In genomic region chr7:65896279-65896678, GRCh38 we compare ENCODE assay signal across 28 cellular contexts. TPM values are rescaled to one million over a fixed set of nuclear protein-coding genes. Genes with fewer than 3 reads are reported as not detected.
DNase-seq lines count a peak whose midpoint lies in the region; ATAC-seq, FAIRE-seq and TF ChIP-seq lines count a peak whose summit lies in the region.
"Had no signal": no experiment of that assay in that cellular context is flagged by ENCODE, and none has a peak within 500 bp of the region (broad histone marks: within the 10 kb centered on the region; RNA-seq: fewer than 3 reads in every experiment).

No MANE protein-coding gene starts in this region.

- H3K9me3 Mint-ChIP-seq in neural progenitor cell (peaks cover 6% of the 10 kb centered on the region), chondrocyte (ENCODE audit: low read depth) (peaks cover 3% of the 10 kb centered on the region)

- H3K9ac ChIP-seq in HepG2 (ENCODE audit: insufficient read depth, low read depth, low read length) (no peak overlapping the region), K562 (ENCODE audit: insufficient read depth in 1 of 2, low read depth in 2 of 2, low read length in 2 of 2) (no peak overlapping the region), neural progenitor cell (no peak overlapping the region)
- H3K9ac ChIP-seq: BLaER1 had no signal

- DNase-seq in HepG2 (ENCODE audit: low spot score) (no peak), right lobe of liver (no peak), MV-4-11 (lab: John Stamatoyannopoulos, UW) (peak; percentile 21), K562 (ENCODE audit: extremely low read depth in 1 of 4, low spot score in 3 of 4) (no peak), neural progenitor cell (ENCODE audit: low spot score) (no peak), breast epithelium (ENCODE audit: low spot score in 2 of 2) (no peak), chondrocyte (ENCODE audit: low spot score) (no peak)
- no peak for DNase-seq in effector CD4-positive, alpha-beta T cell
- DNase-seq: 8988T; ACHN; BE2C; C1 segment of cervical spinal cord; CD4-positive, alpha-beta memory T cell; CD4-positive, CD25-positive, alpha-beta regulatory T cell; CD8-positive, alpha-beta memory T cell; COR-L47; DMS 273 treated with DMSO at 0.1 percent for 48 hours; DMS153; DMS53; DMS79; DND-41; GF-D8 had no signal

- POLR2A ChIA-PET in HepG2 (lab: Yijun Ruan, JAX), result no interaction called here
- POLR2A ChIA-PET in K562 (lab: Yijun Ruan, JAX), result no interaction called here

- H3K4me1 ChIP-seq in HepG2 (ENCODE audit: insufficient read depth, low read length), result no peaks in the 10 kb centered on the region
- peaks cover 0 to 12% (median 3%) of the 10 kb centered on the region in 4 donors for H3K4me1 ChIP-seq in right lobe of liver
- peaks cover 0 to 4% of the 10 kb centered on the region in 2 experiments; a peak in 2 of 5 replicates for H3K4me1 ChIP-seq in K562 (replicated peaks in 1 of 2; ENCODE audit: control insufficient read depth in 2 of 2, insufficient read depth in 2 of 2, low read length in 2 of 2)
- H3K4me1 ChIP-seq in neural progenitor cell, result no peaks in the 10 kb centered on the region
- H3K4me1 ChIP-seq in breast epithelium, result no peaks in the 10 kb centered on the region
- H3K4me1 ChIP-seq: BE2C, BLaER1 had no signal

- CTCF ChIA-PET in HepG2 (lab: Yijun Ruan, JAX; ENCODE audit: low intra/inter-chr PET ratio, low total read pairs) (no interaction called here), K562 (lab: Yijun Ruan, JAX; ENCODE audit: low intra/inter-chr PET ratio) (no interaction called here)

- H3K27me3 ChIP-seq in HepG2 (ENCODE audit: control insufficient read depth in 1 of 2, insufficient read depth in 2 of 2, low read length in 2 of 2) (no peaks in the 10 kb centered on the region), right lobe of liver (no peaks in the 10 kb centered on the region), K562 (ENCODE audit: control insufficient read depth in 2 of 2, insufficient read depth in 2 of 2, low read length in 2 of 2) (no peaks in the 10 kb centered on the region), neural progenitor cell (no peaks in the 10 kb centered on the region), breast epithelium (no peaks in the 10 kb centered on the region)
- H3K27me3 ChIP-seq: BE2C, BLaER1 had no signal

- BruUV-seq in HepG2 (replicated peaks; lab: Mats Ljungman, UMichigan) (no TSS peak), K562 (replicated peaks; lab: Mats Ljungman, UMichigan) (no TSS peak)

- no peak for FAIRE-seq in HepG2 (lab: Jason Lieb, UNC)
- FAIRE-seq in K562 (lab: Jason Lieb, UNC), result no peak
- FAIRE-seq: A204.1, G401.6, GM12891, GM19239 had no signal

- H3F3A ChIP-seq in neural progenitor cell (ENCODE audit: low read depth), result no peaks in the 10 kb centered on the region

- 97% methylated on average over 1 of the region's 1 CpG for WGBS in HepG2 (ENCODE audit: low lambda C conversion rate)
- WGBS in right lobe of liver (ENCODE audit: insufficient coverage, low coverage, low lambda C conversion rate, missing lambda C conversion rate), result 73% methylated on average over 1 of the region's 1 CpG
- no CpG with 5 or more reads among the region's 1 CpG for WGBS in K562 (ENCODE audit: insufficient coverage, low coverage, missing lambda C conversion rate)

- H3K27ac ChIP-seq in HepG2 (ENCODE audit: extremely low read length, insufficient read depth, low read length) (no peak overlapping the region), right lobe of liver (no peak overlapping the region), K562 (ENCODE audit: extremely low read depth, low read depth, low read length) (no peak overlapping the region), neural progenitor cell (no peak overlapping the region), breast epithelium (no peak overlapping the region)
- H3K27ac ChIP-seq: BLaER1 had no signal

- ATAC-seq in HepG2 (no peak), right lobe of liver (no peak), K562 (no peak)

- H3K4me1 Mint-ChIP-seq in neural progenitor cell, result no peaks in the 10 kb centered on the region
- peaks cover 8% of the 10 kb centered on the region for H3K4me1 Mint-ChIP-seq in chondrocyte (ENCODE audit: low read depth)

- H3K4me3 Mint-ChIP-seq in neural progenitor cell (no peak overlapping the region), chondrocyte (ENCODE audit: unreplicated experiment) (no peak overlapping the region)
- H3K4me3 Mint-ChIP-seq: CD14-positive monocyte; CD4-positive, alpha-beta memory T cell; CD4-positive, CD25-positive, alpha-beta regulatory T cell; CD8-positive, alpha-beta memory T cell had no signal

- no peaks in the 10 kb centered on the region for H3K27me3 Mint-ChIP-seq in neural progenitor cell (ENCODE audit: insufficient read depth, low read depth)
- H3K27me3 Mint-ChIP-seq in chondrocyte (ENCODE audit: low read depth), result no peaks in the 10 kb centered on the region
- H3K27me3 Mint-ChIP-seq: CD4-positive, alpha-beta memory T cell; CD4-positive, CD25-positive, alpha-beta regulatory T cell had no signal

- H3K36me3 Mint-ChIP-seq in neural progenitor cell (peaks cover 14% of the 10 kb centered on the region), chondrocyte (ENCODE audit: low read depth) (peaks cover 9% of the 10 kb centered on the region)

- H3K79me2 ChIP-seq in HepG2 (ENCODE audit: insufficient read depth, low read length), result peaks cover 7% of the 10 kb centered on the region
- H3K79me2 ChIP-seq in K562 (ENCODE audit: control insufficient read depth, insufficient read depth, low read length), result peaks cover 24% of the 10 kb centered on the region
- no peaks in the 10 kb centered on the region for H3K79me2 ChIP-seq in neural progenitor cell (ENCODE audit: low read depth)

- H3K9me3 ChIP-seq in HepG2 (ENCODE audit: low read length) (peaks cover under 1% of the 10 kb centered on the region; the same call in 1 of the 2 replicates), right lobe of liver (no peaks in the 10 kb centered on the region), K562 (replicated peaks; ENCODE audit: control insufficient read depth, insufficient read depth, low read depth, low read length) (no peaks in the 10 kb centered on the region), neural progenitor cell (ENCODE audit: low read depth) (no peaks in the 10 kb centered on the region), breast epithelium (no peaks in the 10 kb centered on the region)
- H3K9me3 ChIP-seq: BE2C had no signal

- peaks cover 5 to 12% of the 10 kb centered on the region in 2 experiments; a peak in 4 of 5 replicates for H3K36me3 ChIP-seq in HepG2 (replicated peaks in 1 of 2; ENCODE audit: control insufficient read depth in 1 of 2, insufficient read depth in 2 of 2, low read length in 2 of 2)
- H3K36me3 ChIP-seq in right lobe of liver, result no peaks in the 10 kb centered on the region
- H3K36me3 ChIP-seq in K562 (ENCODE audit: control insufficient read depth, insufficient read depth, low read length), result peaks cover 23% of the 10 kb centered on the region
- H3K36me3 ChIP-seq in neural progenitor cell, result no peaks in the 10 kb centered on the region
- no peaks in the 10 kb centered on the region for H3K36me3 ChIP-seq in breast epithelium

- TF ChIP-seq CTCF in HepG2 (CRISPR knock-in tag; IDR thresholded peaks at IDR 0.05) (no peak), right lobe of liver (IDR thresholded peaks at IDR 0.05) (no peak), K562 (IDR thresholded peaks at IDR 0.05 in 2 of 3, conservative IDR thresholded peaks at IDR 0.05 in 1 of 3; ENCODE audit: insufficient read depth in 2 of 3, low read depth in 1 of 3, low read length in 3 of 3) (no peak), neural progenitor cell (IDR thresholded peaks at IDR 0.05) (no peak), breast epithelium (IDR thresholded peaks at IDR 0.05) (no peak), chondrocyte (IDR thresholded peaks at IDR 0.05) (no peak)

- peak overlapping the region; percentile 66 for H3K27ac Mint-ChIP-seq in neural progenitor cell
- H3K27ac Mint-ChIP-seq in chondrocyte (ENCODE audit: unreplicated experiment), result no peak overlapping the region
- H3K27ac Mint-ChIP-seq: CD4-positive, alpha-beta memory T cell; CD4-positive, CD25-positive, alpha-beta regulatory T cell; CD8-positive, alpha-beta memory T cell had no signal

- no peak for TF ChIP-seq RAD21 in HepG2 (CRISPR knock-in tag; IDR thresholded peaks at IDR 0.05)
- no peak for TF ChIP-seq RAD21 in K562 (CRISPR knock-in tag; conservative IDR thresholded peaks at IDR 0.05 in 1 of 2, IDR thresholded peaks at IDR 0.05 in 1 of 2)

- H2AFZ ChIP-seq in HepG2 (ENCODE audit: low read length) (no peak overlapping the region), K562 (ENCODE audit: low read depth, low read length) (no peak overlapping the region), neural progenitor cell (replicated peaks) (no peak overlapping the region)

- no peak for TF ChIP-seq POLR2A in HepG2 (IDR thresholded peaks at IDR 0.05; ENCODE audit: insufficient read depth in 1 of 2, low read depth in 2 of 2, low read length in 2 of 2)
- no peak for TF ChIP-seq POLR2A in right lobe of liver (IDR thresholded peaks at IDR 0.05)
- no peak for TF ChIP-seq POLR2A in K562 (conservative IDR thresholded peaks at IDR 0.05)
- TF ChIP-seq POLR2A in breast epithelium (IDR thresholded peaks at IDR 0.05), result no peak

- H3K4me2 ChIP-seq in HepG2 (ENCODE audit: low read depth, low read length) (no peak overlapping the region), K562 (ENCODE audit: insufficient read depth, low read length) (no peak overlapping the region), neural progenitor cell (no peak overlapping the region)
- H3K4me2 ChIP-seq: BLaER1 had no signal

- in situ Hi-C loops in HepG2 (cut with HindIII; ENCODE audit: extremely low pct_ligation_motif_present, low pct_unique_long_range_greater_than_20kb) (no loop called here), K562 (cut with MboI) (no loop called here)

- intact Hi-C loops in HepG2 (cut with micrococcal nuclease; ENCODE audit: unreplicated experiment) (no loop called here), right lobe of liver (cut with DNase I) (no loop called here), K562 (cut with micrococcal nuclease) (no loop called here), breast epithelium (cut with DNase I; ENCODE audit: low total_unique reads) (no loop called here)

- no peaks in the 10 kb centered on the region for H3K9me1 ChIP-seq in K562 (ENCODE audit: control insufficient read depth, insufficient read depth, low read length)

- no peaks in the 10 kb centered on the region for H4K20me1 ChIP-seq in HepG2 (ENCODE audit: insufficient read depth, low read length)
- H4K20me1 ChIP-seq in K562 (replicated peaks; ENCODE audit: control insufficient read depth, insufficient read depth, low read length), result no peaks in the 10 kb centered on the region
- no peaks in the 10 kb centered on the region for H4K20me1 ChIP-seq in neural progenitor cell (ENCODE audit: low read depth)

- TF ChIP-seq EP300 in HepG2 (IDR thresholded peaks at IDR 0.05; ENCODE audit: low read depth in 2 of 2, low read length in 2 of 2), result no peak
- TF ChIP-seq EP300 in HepG2 (CRISPR knock-in tag; IDR thresholded peaks at IDR 0.05; ENCODE audit: borderline replicate concordance), result no peak
- TF ChIP-seq EP300 in K562 (IDR thresholded peaks at IDR 0.05; ENCODE audit: low read length), result no peak

- H3K4me3 ChIP-seq in HepG2 (replicated peaks in 1 of 3; ENCODE audit: insufficient read depth in 1 of 3, low read depth in 2 of 3, low read length in 3 of 3) (no peak overlapping the region), right lobe of liver (no peak overlapping the region), K562 (no peak overlapping the region), neural progenitor cell (no peak overlapping the region), breast epithelium (no peak overlapping the region)
- H3K4me3 ChIP-seq: BLaER1 had no signal

RNA-seq across cellular contexts. Expression of gene VKORC1L1, which starts 23.4 kb away (rescaled TPM):
- total RNA-seq in HepG2 (2016; rRNA removed; fragmentation: Illumina TruSeq; extraction: Trizol) (13.9 and 17.3 TPM in 2 replicates), right lobe of liver (10 to 100 TPM in 5 of 6 experiments, 1 to 10 TPM in 1; 9.2 to 26.1 (median 13.2) TPM), K562 (2014; rRNA removed) (12.1 and 17.4 TPM in 2 replicates), K562 (2014; rRNA removed; fragmentation: Illumina TruSeq; extraction: Trizol) (19.2 and 19.3 TPM in 2 replicates), K562 (2015; rRNA removed; fragmentation: Illumina TruSeq; extraction: Trizol) (17.6 and 18.5 TPM in 2 replicates), K562 (2021) (31.5 and 34.3 TPM in 2 replicates), neural progenitor cell (ENCODE audit: low replicate concordance) (14.2 and 16.0 TPM in 2 replicates), breast epithelium (10 to 100 TPM; 21.1 to 84.5 (median 25.9) TPM), chondrocyte (29.2 to 32.5 TPM (median 31.8 TPM) in 3 replicates)
- total RNA-seq in HepG2 (2016; cell fraction: cytosol; rRNA removed; fragmentation: Illumina TruSeq; extraction: Trizol; ENCODE audit: low read depth), result 5.4 and 6.2 TPM in 2 replicates
- total RNA-seq in HepG2 (2016; cell fraction: insoluble cytoplasmic fraction; rRNA removed; fragmentation: Illumina TruSeq; extraction: Trizol), result 13.3 and 17.0 TPM in 2 replicates
- 19.7 TPM in 2 replicates for total RNA-seq in HepG2 (2016; cell fraction: membrane; rRNA removed; fragmentation: Illumina TruSeq; extraction: Trizol)
- 14.2 and 17.7 TPM in 2 replicates for total RNA-seq in HepG2 (2016; cell fraction: nucleus; rRNA removed; fragmentation: Illumina TruSeq; extraction: Trizol)
- polyA plus RNA-seq in HepG2 (2011; rRNA removed) (15.3 and 16.5 TPM in 2 replicates), K562 (2011; rRNA removed) (20.1 and 32.9 TPM in 2 replicates), K562 (2014; fragmentation: Illumina TruSeq; extraction: Trizol) (31.6 and 36.5 TPM in 2 replicates), K562 (2014; fragmentation: Nextera tagmentation; extraction: Ambion mirVana) (1 to 10 TPM; 6.8 to 8.1 TPM), K562 (2014; rRNA removed) (21.0 and 30.3 TPM in 2 replicates)
- polyA plus RNA-seq in HepG2 (2011; cell fraction: cytosol; rRNA removed), result 10.3 and 13.2 TPM in 2 replicates
- polyA plus RNA-seq in HepG2 (2011; cell fraction: nucleus; rRNA removed), result 2.8 and 3.2 TPM in 2 replicates
- polyA plus RNA-seq in HepG2 (2012), result 17.6 and 18.4 TPM in 2 replicates
- polyA plus RNA-seq in HepG2 (2016; cell fraction: cytosol; fragmentation: Illumina TruSeq; extraction: Trizol; ENCODE audit: low read depth), result 16.0 and 21.6 TPM in 2 replicates
- 20.1 and 20.8 TPM in 2 replicates for polyA plus RNA-seq in HepG2 (2016; cell fraction: insoluble cytoplasmic fraction; fragmentation: Illumina TruSeq; extraction: Trizol; ENCODE audit: low read depth)
- 25.0 and 28.2 TPM in 2 replicates for polyA plus RNA-seq in HepG2 (2016; cell fraction: membrane; fragmentation: Illumina TruSeq; extraction: Trizol; ENCODE audit: low read depth)
- 26.0 and 26.9 TPM in 2 replicates for polyA plus RNA-seq in HepG2 (2016; cell fraction: nucleus; fragmentation: Illumina TruSeq; extraction: Trizol; ENCODE audit: insufficient read depth, low read depth)
- 33.7 and 39.5 TPM in 2 replicates for polyA minus RNA-seq in HepG2 (2011; rRNA and poly(A)+ RNA removed; ENCODE audit: low replicate concordance)
- polyA minus RNA-seq in HepG2 (2011; cell fraction: cytosol; rRNA and poly(A)+ RNA removed), result 14.4 and 18.4 TPM in 2 replicates
- 5.7 and 9.1 TPM in 2 replicates for polyA minus RNA-seq in HepG2 (2011; cell fraction: nucleus; rRNA and poly(A)+ RNA removed)
- total RNA-seq in K562 (2011; cell fraction: chromatin; rRNA removed; ENCODE audit: low replicate concordance), result 18.7 and 31.0 TPM in 2 replicates
- total RNA-seq in K562 (2011; cell fraction: nucleolus; rRNA removed), result 17.2 and 18.3 TPM in 2 replicates
- 35.9 and 64.1 TPM in 2 replicates for total RNA-seq in K562 (2011; cell fraction: nucleoplasm; rRNA removed)
- 14.9 and 17.2 TPM in 2 replicates for polyA plus RNA-seq in K562 (2011; cell fraction: cytosol; rRNA removed)
- polyA plus RNA-seq in K562 (2011; cell fraction: nucleus; rRNA removed), result 4.8 and 6.6 TPM in 2 replicates
- 19.8 and 23.8 TPM in 2 replicates for polyA plus RNA-seq in K562 (2012)
- 24.5 and 35.4 TPM in 2 replicates for polyA minus RNA-seq in K562 (2011; rRNA and poly(A)+ RNA removed)
- 11.2 and 18.7 TPM in 2 replicates for polyA minus RNA-seq in K562 (2011; cell fraction: cytosol; rRNA and poly(A)+ RNA removed)
- polyA minus RNA-seq in K562 (2011; cell fraction: nucleus; rRNA and poly(A)+ RNA removed), result 3.1 and 3.7 TPM in 2 replicates

Comparison
In these comparisons a context has a peak if more than half of its experiments do, and no peak if none do; other contexts are left out.
1. Of the 241 proteins assayed by ChIP-seq in both HepG2 and K562: peak only in HepG2: none; only in K562: PCBP2; in both: HNRNPK; in neither: 239.